Comparison of ENCODE assay signal across 10 cellular contexts in genomic region chr6:53818845-53819609, GRCh38.
"Had no signal": no experiment of that assay in that cellular context is flagged by ENCODE, and none has a peak within 500 bp of the region (broad histone marks: within the 10 kb centered on the region; RNA-seq: fewer than 3 reads in every experiment).

No MANE protein-coding gene starts in this region.

- H3K9me3 ChIP-seq: lower lobe of right lung, upper lobe of left lung had no signal

- ATAC-seq: activated T-cell treated with anti-CD3 and anti-CD28 coated beads, Interleukin-2, amount 50 U/mL, for 4 hours; esophagus mucosa; lower lobe of right lung had no signal

- H3K36me3 Mint-ChIP-seq: naive B cell had no signal

- H3K36me3 ChIP-seq: lower lobe of right lung, upper lobe of left lung had no signal

- DNase-seq: activated T-cell treated with anti-CD3 and anti-CD28 coated beads, Interleukin-2, amount 50 U/mL, for 4 hours; cerebellar nuclear complex; hypothalamus; lower lobe of right lung; naive B cell; posterior cingulate gyrus; substantia nigra; upper lobe of left lung had no signal

- H3K4me3 ChIP-seq: lower lobe of right lung, skin epidermis, upper lobe of left lung had no signal

- H3K27me3 Mint-ChIP-seq: naive B cell had no signal

- H3K4me3 Mint-ChIP-seq: activated T-cell treated with anti-CD3 and anti-CD28 coated beads, Interleukin-2, amount 50 U/mL, for 4 hours; naive B cell had no signal

- H3K27ac ChIP-seq: lower lobe of right lung, skin epidermis, upper lobe of left lung had no signal

- H3K9me3 Mint-ChIP-seq: activated T-cell treated with anti-CD3 and anti-CD28 coated beads, Interleukin-2, amount 50 U/mL, for 4 hours; naive B cell had no signal

- H3K4me1 ChIP-seq: lower lobe of right lung, upper lobe of left lung had no signal
